Comparison of ENCODE assay signal across 10 cellular contexts in genomic region chr12:49661191-49661590, GRCh38.
DNase-seq lines count a peak whose midpoint lies in the region; ATAC-seq lines count a peak whose summit lies in the region.
"Had no signal": no experiment of that assay in that cellular context is flagged by ENCODE, and none has a peak within 500 bp of the region (broad histone marks: within the 10 kb centered on the region; RNA-seq: fewer than 3 reads in every experiment).

No MANE protein-coding gene starts in this region.

- peak overlapping the region; percentile 80 for H3K27ac Mint-ChIP-seq in activated naive CD4-positive, alpha-beta T cell treated with anti-CD3 and anti-CD28 coated beads, Interleukin-2, amount 10 ng/mL, durations not matched to agents 7 days and 5 days

- H3K4me3 Mint-ChIP-seq in activated naive CD4-positive, alpha-beta T cell treated with anti-CD3 and anti-CD28 coated beads, Interleukin-2, amount 10 ng/mL, durations not matched to agents 7 days and 5 days: no peak overlapping the region

- H3K36me3 Mint-ChIP-seq in activated naive CD4-positive, alpha-beta T cell treated with anti-CD3 and anti-CD28 coated beads, Interleukin-2, amount 10 ng/mL, durations not matched to agents 7 days and 5 days: peaks cover 67% of the 10 kb centered on the region

- CTCF ChIA-PET in activated naive CD4-positive, alpha-beta T cell treated with anti-CD3 and anti-CD28 coated beads, Interleukin-2, amount 10 ng/mL, durations not matched to agents 7 days and 5 days (lab: Charles Lee): interaction anchor here (1.2 to 2.4 kb wide), 6 partner anchors 8 to 103 kb away, joined by 3 to 8 read pairs (median 4); partner anchors contain the start of genes FMNL3 and TMBIM6

- H3K4me1 Mint-ChIP-seq in activated naive CD4-positive, alpha-beta T cell treated with anti-CD3 and anti-CD28 coated beads, Interleukin-2, amount 10 ng/mL, durations not matched to agents 7 days and 5 days: peaks cover 72% of the 10 kb centered on the region

- ATAC-seq in activated CD4-positive, CD25-positive, alpha-beta regulatory T cell treated with anti-CD3 and anti-CD28 coated beads, Interleukin-2, amount 50 U/mL, for 24 hours: peak; percentile 79 to 80
- ATAC-seq in HG03442 (IDR thresholded peaks at IDR 0.05; ENCODE audit: unreplicated experiment): peak; percentile 32
- ATAC-seq: left lobe of liver, right lobe of liver had no signal

- no peaks in the 10 kb centered on the region for H3K9me3 Mint-ChIP-seq in activated naive CD4-positive, alpha-beta T cell treated with anti-CD3 and anti-CD28 coated beads, Interleukin-2, amount 10 ng/mL, durations not matched to agents 7 days and 5 days

- no peak for DNase-seq in activated CD4-positive, CD25-positive, alpha-beta regulatory T cell treated with anti-CD3 and anti-CD28 coated beads, Interleukin-2, amount 50 U/mL, for 72 hours
- no peak for DNase-seq in activated naive CD4-positive, alpha-beta T cell treated with anti-CD3 and anti-CD28 coated beads, Interleukin-2, amount 10 ng/mL, durations not matched to agents 7 days and 5 days
- peak; percentile 34 for DNase-seq in stimulated activated CD4-positive, alpha-beta T cell treated with anti-CD3 and anti-CD28 coated beads, Interleukin-4, amount 100 ng/mL, for 1 hour
- DNase-seq in NCI-H524 (lab: John Stamatoyannopoulos, UW) (no peak), NCI-H774 (lab: John Stamatoyannopoulos, UW) (no peak), HK-2 (ENCODE audit: unreplicated experiment) (no peak)
- DNase-seq: right lobe of liver had no signal

- no peaks in the 10 kb centered on the region for H3K27me3 Mint-ChIP-seq in activated naive CD4-positive, alpha-beta T cell treated with anti-CD3 and anti-CD28 coated beads, Interleukin-2, amount 10 ng/mL, durations not matched to agents 7 days and 5 days
